ENCODE assay signal across 10 cellular contexts in genomic region chr14:69713976-69714716, GRCh38. TPM values are rescaled to one million over a fixed set of nuclear protein-coding genes. Genes with fewer than 3 reads are reported as not detected.
DNase-seq lines count a peak whose midpoint lies in the region; ATAC-seq, FAIRE-seq and TF ChIP-seq lines count a peak whose summit lies in the region.
"Had no signal": no experiment of that assay in that cellular context is flagged by ENCODE, and none has a peak within 500 bp of the region (broad histone marks: within the 10 kb centered on the region; RNA-seq: fewer than 3 reads in every experiment).

No MANE protein-coding gene starts in this region.

- no peak overlapping the region for H2BK15ac ChIP-seq in neuronal stem cell (ENCODE audit: low read length)

- H3K79me1 ChIP-seq in neuronal stem cell (ENCODE audit: low read depth, low read length): no peaks in the 10 kb centered on the region

- no peak overlapping the region for H3K4ac ChIP-seq in neuronal stem cell (ENCODE audit: low read length)

- H2AFZ ChIP-seq in GM12878 (ENCODE audit: control insufficient read depth, low read depth, low read length): no peak overlapping the region
- H2AFZ ChIP-seq in neuronal stem cell (ENCODE audit: low read length): no peak overlapping the region
- H2AFZ ChIP-seq in SK-N-SH (ENCODE audit: low read depth): no peak overlapping the region

- no peaks in the 10 kb centered on the region for H3K9me3 ChIP-seq in GM12878 (replicated peaks; ENCODE audit: control insufficient read depth, insufficient read depth, low read length)
- H3K9me3 ChIP-seq in neuronal stem cell (replicated peaks in 1 of 2; ENCODE audit: control insufficient read depth in 2 of 2, insufficient read depth in 1 of 2, low read depth in 1 of 2, low read length in 2 of 2): no peaks in the 10 kb centered on the region
- H3K9me3 ChIP-seq in SK-N-SH: no peaks in the 10 kb centered on the region
- H3K9me3 ChIP-seq: Peyer's patch had no signal

- H3K4me3 ChIP-seq in GM12878 (no peak overlapping the region), neuronal stem cell (ENCODE audit: low read length in 2 of 2) (no peak overlapping the region), SK-N-SH (ENCODE audit: low read depth in 2 of 2, low read length in 1 of 2) (no peak overlapping the region)
- H3K4me3 ChIP-seq: Peyer's patch had no signal

- TF ChIP-seq RAD21 in GM12878 (IDR thresholded peaks at IDR 0.05; ENCODE audit: insufficient read depth, low read depth, low read length): no peak
- TF ChIP-seq RAD21 in SK-N-SH (IDR thresholded peaks at IDR 0.05; ENCODE audit: low read length): no peak

- no peak overlapping the region for H2BK12ac ChIP-seq in neuronal stem cell (ENCODE audit: low read length)

- CTCF ChIA-PET in GM12878 (lab: Yijun Ruan, JAX): interaction anchor here (1.3 to 2.8 kb wide), 4 partner anchors 10 to 110 kb away, joined by 3 to 9 read pairs (median 5); no protein-coding TSS in a partner anchor
- CTCF ChIA-PET in SK-N-SH (lab: Yijun Ruan, JAX): interaction anchor here (1.3 to 3.4 kb wide), 4 partner anchors 8 to 139 kb away, joined by 3 to 19 read pairs (median 5); no protein-coding TSS in a partner anchor

- H2BK5ac ChIP-seq in neuronal stem cell (ENCODE audit: low read length): no peak overlapping the region

- H3K27me3 ChIP-seq in GM12878 (replicated peaks in 1 of 2; ENCODE audit: control insufficient read depth in 2 of 2, insufficient read depth in 2 of 2, low read length in 1 of 2): no peaks in the 10 kb centered on the region
- H3K27me3 ChIP-seq in neuronal stem cell (ENCODE audit: control insufficient read depth in 3 of 3, insufficient read depth in 3 of 3, low read depth in 1 of 3, low read length in 3 of 3): no peaks in the 10 kb centered on the region
- H3K27me3 ChIP-seq in SK-N-SH (ENCODE audit: insufficient read depth): no peaks in the 10 kb centered on the region
- H3K27me3 ChIP-seq: Peyer's patch had no signal

- BruUV-seq in GM12878 (replicated peaks; lab: Mats Ljungman, UMichigan): TSS peak; percentile 59

- H3K9me2 ChIP-seq in SK-N-SH: no peaks in the 10 kb centered on the region

- H2BK120ac ChIP-seq in neuronal stem cell (ENCODE audit: low read depth, low read length): no peak overlapping the region

- H3K79me2 ChIP-seq in GM12878 (ENCODE audit: control insufficient read depth, insufficient read depth, low read length) (no peaks in the 10 kb centered on the region), SK-N-SH (ENCODE audit: insufficient read depth) (no peaks in the 10 kb centered on the region)

- POLR2A ChIA-PET in GM12878 (lab: Charles Lee) (interaction anchor here (0.5 kb wide), 1 partner anchor 303 kb away, joined by 5 read pairs; no protein-coding TSS in a partner anchor), SK-N-SH (lab: Yijun Ruan, JAX) (no interaction called here)

- 77% methylated on average over 9 of the region's 9 CpGs for WGBS in GM12878 (ENCODE audit: insufficient coverage, insufficient replicate concordance, low lambda C conversion rate, missing lambda C conversion rate)
- no CpG with 5 or more reads among the region's 9 CpGs for WGBS in neuronal stem cell (ENCODE audit: extremely low coverage in 2 of 2, insufficient read length in 2 of 2, insufficient replicate concordance in 1 of 2), 2 donors
- WGBS in SK-N-SH (ENCODE audit: low lambda C conversion rate): 84% methylated on average over 9 of the region's 9 CpGs

- H3K23ac ChIP-seq in neuronal stem cell (ENCODE audit: low read depth, low read length, poor library complexity): no peak overlapping the region

- intact Hi-C loops in GM12878 (cut with micrococcal nuclease; ENCODE audit: unreplicated experiment): no loop called here

- DNase-seq in DMS79 treated with DMSO at 0.1 percent for 48 hours (lab: John Stamatoyannopoulos, UW) (peak; percentile 95), NCI-H2081 (lab: John Stamatoyannopoulos, UW) (peak; percentile 69 to 94), GM12878 (ENCODE audit: low read depth, low spot score) (no peak), neuronal stem cell (ENCODE audit: low spot score) (no peak), T1000 (lab: John Stamatoyannopoulos, UW) (no peak), SK-N-SH (no peak), GM20000 (ENCODE audit: low spot score) (no peak)

- peak overlapping the region; percentile 13 for H2AK5ac ChIP-seq in neuronal stem cell (ENCODE audit: low read depth, low read length)

- H3K14ac ChIP-seq in neuronal stem cell (ENCODE audit: low read length): no peak overlapping the region

- SMC1A ChIA-PET in GM12878 (lab: Charles Lee; ENCODE audit: uncharacterized antibody, unreplicated experiment): interaction anchor here (0.6 to 1.2 kb wide), 6 partner anchors 10 to 869 kb away, joined by 3 to 5 read pairs (median 4); no protein-coding TSS in a partner anchor

- RAD21 ChIA-PET in GM12878 (lab: Charles Lee; ENCODE audit: unreplicated experiment): interaction anchor here (1.1 kb wide), 2 partner anchors 13 to 20 kb away, joined by 3 read pairs; no protein-coding TSS in a partner anchor

- H3K4me2 ChIP-seq in GM12878 (ENCODE audit: control insufficient read depth, insufficient read depth) (no peak overlapping the region), neuronal stem cell (ENCODE audit: insufficient read depth, low read length, poor library complexity, severe bottlenecking) (no peak overlapping the region), SK-N-SH (no peak overlapping the region)

- TF ChIP-seq POLR2A in GM12878 (IDR thresholded peaks at IDR 0.05; ENCODE audit: low read depth, low read length): no peak

- H4K20me1 ChIP-seq in GM12878 (ENCODE audit: control insufficient read depth, insufficient read depth) (no peaks in the 10 kb centered on the region), SK-N-SH (ENCODE audit: insufficient read depth) (no peaks in the 10 kb centered on the region)

- H3K36me3 ChIP-seq in GM12878 (ENCODE audit: control insufficient read depth in 2 of 2, insufficient read depth in 2 of 2, low read length in 1 of 2) (peaks cover 25 to 40% of the 10 kb centered on the region in 2 experiments), neuronal stem cell (replicated peaks in 1 of 2; ENCODE audit: control insufficient read depth in 2 of 2, insufficient read depth in 2 of 2, low read length in 2 of 2) (peaks cover 0 to 27% of the 10 kb centered on the region in 2 donors), SK-N-SH (replicated peaks in 1 of 2; ENCODE audit: control insufficient read depth in 1 of 2, insufficient read depth in 2 of 2, low read length in 1 of 2) (peaks cover 7 to 13% of the 10 kb centered on the region in 2 experiments)

- H3K9ac ChIP-seq in GM12878 (ENCODE audit: control insufficient read depth, insufficient read depth, low read length) (no peak overlapping the region), neuronal stem cell (ENCODE audit: low read depth, low read length, poor library complexity) (no peak overlapping the region), SK-N-SH (no peak overlapping the region)

- peaks cover 3% of the 10 kb centered on the region for H3K4me1 ChIP-seq in GM12878 (ENCODE audit: control insufficient read depth, insufficient read depth, low read length)
- H3K4me1 ChIP-seq in neuronal stem cell (ENCODE audit: control insufficient read depth in 2 of 2, insufficient read depth in 1 of 2, low read depth in 1 of 2, low read length in 2 of 2): peaks cover 37 to 43% of the 10 kb centered on the region in 2 donors
- H3K4me1 ChIP-seq in SK-N-SH (ENCODE audit: control insufficient read depth in 1 of 2, insufficient read depth in 2 of 2, low read depth in 1 of 2, low read length in 1 of 2): peaks cover 27 to 45% of the 10 kb centered on the region in 2 experiments; a peak in 3 of 4 replicates

- no peak for ATAC-seq in GM12878
- ATAC-seq in GM18867 (IDR thresholded peaks at IDR 0.05; ENCODE audit: unreplicated experiment): no peak

- peak overlapping the region; percentile 22 for H3K18ac ChIP-seq in neuronal stem cell (ENCODE audit: low read length)

- no peak for TF ChIP-seq CTCF in GM12878 (IDR thresholded peaks at IDR 0.05 in 2 of 3, conservative IDR thresholded peaks at IDR 0.05 in 1 of 3; ENCODE audit: control insufficient read depth in 2 of 3, extremely low read depth in 1 of 3, insufficient read depth in 1 of 3, low read depth in 3 of 3, low read length in 3 of 3)
- TF ChIP-seq CTCF in SK-N-SH (IDR thresholded peaks at IDR 0.05): no peak
- TF ChIP-seq CTCF in GM20000 (IDR thresholded peaks at IDR 0.05; ENCODE audit: extremely low read depth, missing control alignments): no peak

- H4K8ac ChIP-seq in neuronal stem cell (ENCODE audit: low read depth, low read length): no peak overlapping the region

- H3K27ac ChIP-seq in GM12878 (ENCODE audit: control insufficient read depth, insufficient read depth): no peak overlapping the region
- H3K27ac ChIP-seq in neuronal stem cell (replicated peaks; ENCODE audit: low read length): peak overlapping the region; percentile 98
- peak overlapping the region in 1 of 2 experiments; percentile 18; a peak in 1 of 4 replicates for H3K27ac ChIP-seq in SK-N-SH (ENCODE audit: low read depth in 2 of 2, low read length in 1 of 2)
- H3K27ac ChIP-seq: HL-60 had no signal

- in situ Hi-C loops in GM12878 (cut with MboI): no loop called here

- H3F3A ChIP-seq in SK-N-SH (replicated peaks; ENCODE audit: insufficient read depth): peaks cover 10% of the 10 kb centered on the region

- no peak overlapping the region for H4K91ac ChIP-seq in neuronal stem cell (ENCODE audit: low read depth, low read length, poor library complexity)

- no peak for FAIRE-seq in GM12878 (lab: Jason Lieb, UNC)

- TF ChIP-seq EP300 in GM12878 (IDR thresholded peaks at IDR 0.05; ENCODE audit: borderline replicate concordance in 1 of 2, control insufficient read depth in 1 of 2, low read depth in 2 of 2, low read length in 2 of 2) (no peak), SK-N-SH (IDR thresholded peaks at IDR 0.05; ENCODE audit: borderline replicate concordance in 1 of 2, low read depth in 1 of 2, low read length in 1 of 2) (no peak)

RNA-seq across cellular contexts. Expression of gene SRSF5, which starts 52.8 kb away (rescaled TPM):
- 912 and 920 TPM in 2 replicates for total RNA-seq in GM12878 (2013; cell fraction: nucleolus; rRNA removed)
- total RNA-seq in GM12878 (2014; rRNA removed) (179 and 209 TPM in 2 replicates), GM12878 (2014; rRNA removed; fragmentation: Illumina TruSeq; extraction: Trizol) (249 and 265 TPM in 2 replicates), GM12878 (2021) (278 and 291 TPM in 2 replicates)
- polyA plus RNA-seq in GM12878 (2011; ENCODE audit: low read depth): 182 TPM
- polyA plus RNA-seq in GM12878 (2011; rRNA removed) (369 and 477 TPM in 2 replicates), GM12878 (2014; fragmentation: Illumina TruSeq; extraction: Trizol) (370 and 405 TPM in 2 replicates), GM12878 (2014; fragmentation: Nextera tagmentation; extraction: Ambion mirVana) (100 to 1,000 TPM; 136 to 225 TPM), GM12878 (2014; rRNA removed) (451 and 453 TPM in 2 replicates), GM12878 (2016; fragmentation: Nextera tagmentation; extraction: Ambion mirVana) (100 to 1,000 TPM; 266 to 284 TPM), SK-N-SH (2012; rRNA removed) (324 and 395 TPM in 2 replicates)
- polyA plus RNA-seq in GM12878 (2011; cell fraction: cytosol; rRNA removed): 169 and 173 TPM in 2 replicates
- polyA plus RNA-seq in GM12878 (2011; cell fraction: nucleus; rRNA removed): 1,417 and 1,542 TPM in 2 replicates
- polyA plus RNA-seq in GM12878 (2012): 314 and 433 TPM in 2 replicates
- polyA minus RNA-seq in GM12878 (2011; rRNA and poly(A)+ RNA removed): 137 and 170 TPM in 2 replicates
- polyA minus RNA-seq in GM12878 (2011; cell fraction: cytosol; rRNA and poly(A)+ RNA removed): 87.6 and 101 TPM in 2 replicates
- 300 and 376 TPM in 2 replicates for polyA minus RNA-seq in GM12878 (2011; cell fraction: nucleus; rRNA and poly(A)+ RNA removed)
- 359 TPM for polyA plus RNA-seq in neuronal stem cell (2013, experiment 1 of 2)
- polyA plus RNA-seq in neuronal stem cell (2013, experiment 2 of 2): 362 TPM
- polyA plus RNA-seq in SK-N-SH (2012; cell fraction: cytosol; rRNA removed): 305 and 400 TPM in 2 replicates
- polyA plus RNA-seq in SK-N-SH (2012; cell fraction: nucleus; rRNA removed): 682 and 1,159 TPM in 2 replicates

Comparison
In these comparisons a context has a peak if more than half of its experiments do, and no peak if none do; other contexts are left out.
1. DNase-seq: peak in DMS79 treated with DMSO at 0.1 percent for 48 hours (single experiment) and NCI-H2081 (2 of 2); none in GM12878 (single experiment), neuronal stem cell (single experiment), T1000 (single experiment), SK-N-SH (single experiment) and GM20000 (single experiment).